Comparison of ENCODE assay signal across 22 cellular contexts in the genomic region with DNA sequence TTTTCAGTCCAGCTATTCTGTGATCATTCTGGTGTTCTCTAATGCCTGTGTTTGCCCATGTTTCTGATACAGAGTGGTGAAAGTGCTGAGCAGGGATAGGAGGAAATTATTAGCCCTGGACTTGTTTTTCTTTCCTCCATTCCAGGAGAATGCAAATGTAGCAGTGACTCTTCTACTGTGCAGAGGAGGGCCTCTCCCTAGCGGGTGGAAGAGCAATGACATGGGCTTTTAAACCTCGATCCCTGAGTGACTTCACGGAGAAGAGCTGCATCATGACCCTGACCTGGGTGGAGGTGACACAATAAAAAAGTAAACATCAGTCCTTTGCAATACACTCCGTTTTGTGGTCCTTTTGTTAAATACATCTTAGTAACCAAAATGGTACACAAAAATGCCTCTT.
"Had no signal": no experiment of that assay in that cellular context is flagged by ENCODE, and none has a peak within 500 bp of the region (broad histone marks: within the 10 kb centered on the region; RNA-seq: fewer than 3 reads in every experiment).

No MANE protein-coding gene starts in this region.

- H3K27me3 Mint-ChIP-seq: activated B cell treated with CpG ODN at 0.5 μM for 24 hours; activated CD4-positive, alpha-beta T cell treated with anti-CD3 and anti-CD28 coated beads for 36 hours; activated naive CD8-positive, alpha-beta T cell treated with anti-CD3 and anti-CD28 coated beads for 36 hours; effector memory CD8-positive, alpha-beta T cell; stimulated activated naive B cell treated with anti-CD40 and anti-IgM and Interleukin-4, amounts not matched to agents 10 μg/mL and 1 μg/mL and 100 μg/mL, for 72 hours had no signal

- DNase-seq: activated B cell treated with CpG ODN at 0.5 μM for 24 hours; activated CD4-positive, alpha-beta T cell treated with anti-CD3 and anti-CD28 coated beads for 36 hours; activated CD4-positive, alpha-beta T cell treated with anti-CD3 and anti-CD28 coated beads, Interleukin-2, amount 50 U/mL, for 4 hours; activated CD8-positive, alpha-beta memory T cell treated with anti-CD3 and anti-CD28 coated beads, Interleukin-2, amount 50 U/mL, for 48 hours; activated naive CD4-positive, alpha-beta T cell treated with Interleukin-2 at 50 U/mL for 16 hours; activated naive CD8-positive, alpha-beta T cell treated with anti-CD3 and anti-CD28 coated beads for 36 hours; activated T-cell treated with anti-CD3 and anti-CD28 coated beads, Interleukin-2, amount 50 U/mL, for 48 hours; colonic mucosa; dorsolateral prefrontal cortex; effector memory CD8-positive, alpha-beta T cell; heart right ventricle; islet precursor cell; left colon; naive B cell; posterior cingulate gyrus; stimulated activated CD4-positive, alpha-beta T cell treated with anti-CD3 and anti-CD28 coated beads, Interleukin-2, amount 100 ng/mL, for 48 hours; stimulated activated CD8-positive, alpha-beta memory T cell treated with anti-CD3 and anti-CD28 coated beads, Interleukin-4, amount 100 ng/mL, for 48 hours; stimulated activated naive B cell treated with anti-CD40 and anti-IgM and Interleukin-4, amounts not matched to agents 10 μg/mL and 1 μg/mL and 100 μg/mL, for 72 hours; transverse colon; uterus had no signal

- H3K27ac Mint-ChIP-seq: activated CD4-positive, alpha-beta T cell treated with anti-CD3 and anti-CD28 coated beads for 36 hours; activated naive CD8-positive, alpha-beta T cell treated with anti-CD3 and anti-CD28 coated beads for 36 hours; effector memory CD8-positive, alpha-beta T cell; stimulated activated naive B cell treated with anti-CD40 and anti-IgM and Interleukin-4, amounts not matched to agents 10 μg/mL and 1 μg/mL and 100 μg/mL, for 72 hours had no signal

- H3K4me3 ChIP-seq: colonic mucosa, dorsolateral prefrontal cortex, heart right ventricle, transverse colon, uterus had no signal

- H3K27me3 ChIP-seq: colonic mucosa, dorsolateral prefrontal cortex, heart right ventricle, transverse colon, uterus had no signal

- H3K9me3 Mint-ChIP-seq: activated B cell treated with CpG ODN at 0.5 μM for 24 hours; activated naive CD8-positive, alpha-beta T cell treated with anti-CD3 and anti-CD28 coated beads for 36 hours; neural crest cell; stimulated activated naive B cell treated with anti-CD40 and anti-IgM and Interleukin-4, amounts not matched to agents 10 μg/mL and 1 μg/mL and 100 μg/mL, for 72 hours had no signal

- H3K4me3 Mint-ChIP-seq: activated B cell treated with CpG ODN at 0.5 μM for 24 hours; activated CD4-positive, alpha-beta T cell treated with anti-CD3 and anti-CD28 coated beads for 36 hours; activated naive CD8-positive, alpha-beta T cell treated with anti-CD3 and anti-CD28 coated beads for 36 hours; effector memory CD8-positive, alpha-beta T cell; naive B cell; neural crest cell; stimulated activated naive B cell treated with anti-CD40 and anti-IgM and Interleukin-4, amounts not matched to agents 10 μg/mL and 1 μg/mL and 100 μg/mL, for 72 hours had no signal

- H3K4me1 Mint-ChIP-seq: activated B cell treated with CpG ODN at 0.5 μM for 24 hours; activated CD4-positive, alpha-beta T cell treated with anti-CD3 and anti-CD28 coated beads for 36 hours; activated naive CD8-positive, alpha-beta T cell treated with anti-CD3 and anti-CD28 coated beads for 36 hours; naive B cell; neural crest cell; stimulated activated naive B cell treated with anti-CD40 and anti-IgM and Interleukin-4, amounts not matched to agents 10 μg/mL and 1 μg/mL and 100 μg/mL, for 72 hours had no signal

- H3K36me3 ChIP-seq: colonic mucosa, heart right ventricle, transverse colon, uterus had no signal

- H3K27ac ChIP-seq: colonic mucosa, dorsolateral prefrontal cortex, heart right ventricle, transverse colon, uterus had no signal

- H3K4me1 ChIP-seq: colonic mucosa, heart right ventricle, transverse colon, uterus had no signal

- H3K36me3 Mint-ChIP-seq: activated naive CD8-positive, alpha-beta T cell treated with anti-CD3 and anti-CD28 coated beads for 36 hours; naive B cell; stimulated activated naive B cell treated with anti-CD40 and anti-IgM and Interleukin-4, amounts not matched to agents 10 μg/mL and 1 μg/mL and 100 μg/mL, for 72 hours had no signal

- ATAC-seq: activated CD4-positive, alpha-beta T cell treated with anti-CD3 and anti-CD28 coated beads for 36 hours; effector memory CD8-positive, alpha-beta T cell; heart right ventricle; left colon; sciatic nerve; stimulated activated naive B cell treated with anti-CD40 and anti-IgM and Interleukin-4, amounts not matched to agents 10 μg/mL and 1 μg/mL and 100 μg/mL, for 72 hours had no signal
